14 cellular contexts compared by ENCODE assay signal in genomic region chr12:57892232-57892987, GRCh38. TPM values are rescaled to one million over a fixed set of nuclear protein-coding genes. Genes with fewer than 3 reads are reported as not detected.
DNase-seq lines count a peak whose midpoint lies in the region; TF ChIP-seq lines count a peak whose summit lies in the region.
"Had no signal": no experiment of that assay in that cellular context is flagged by ENCODE, and none has a peak within 500 bp of the region (broad histone marks: within the 10 kb centered on the region; RNA-seq: fewer than 3 reads in every experiment).

No MANE protein-coding gene starts in this region.

- no peaks in the 10 kb centered on the region for H3K9me3 Mint-ChIP-seq in neural crest cell
- H3K9me3 Mint-ChIP-seq: activated CD8-positive, alpha-beta T cell treated with anti-CD3 and anti-CD28 coated beads for 36 hours; stimulated activated naive CD8-positive, alpha-beta T cell treated with anti-CD3 and anti-CD28 coated beads, Interleukin-15, Interleukin-2, amounts not matched to agents 100 ng/mL and 50 ng/mL, for 24 hours had no signal

- H3K4me3 ChIP-seq in SK-N-MC (no peak overlapping the region), dorsolateral prefrontal cortex (no peak overlapping the region), tibial artery (no peak overlapping the region)
- H3K4me3 ChIP-seq: MG63 had no signal

- peak overlapping the region; percentile 2 for H3K4me3 Mint-ChIP-seq in neural crest cell
- H3K4me3 Mint-ChIP-seq: activated CD8-positive, alpha-beta T cell treated with anti-CD3 and anti-CD28 coated beads for 36 hours; stimulated activated naive CD8-positive, alpha-beta T cell treated with anti-CD3 and anti-CD28 coated beads, Interleukin-15, Interleukin-2, amounts not matched to agents 100 ng/mL and 50 ng/mL, for 24 hours had no signal

- no peaks in the 10 kb centered on the region for H3K9me3 ChIP-seq in SK-N-MC (ENCODE audit: low read depth, low read length)
- no peaks in the 10 kb centered on the region for H3K9me3 ChIP-seq in tibial artery
- H3K9me3 ChIP-seq: MG63 had no signal

- H3K4me1 ChIP-seq in tibial artery, result peaks cover 17 to 97% (median 89%) of the 10 kb centered on the region in 4 donors

- DNase-seq in SK-N-MC (ENCODE audit: low read depth, low spot score) (no peak), dorsolateral prefrontal cortex (no peak), neural crest cell (ENCODE audit: low read depth, low spot score) (no peak), tibial artery (no peak), NCI-H1105 (lab: John Stamatoyannopoulos, UW) (no peak), GM03348 (ENCODE audit: low spot score) (no peak), kidney tubule cell (ENCODE audit: low spot score) (no peak)
- DNase-seq: activated CD8-positive, alpha-beta T cell treated with anti-CD3 and anti-CD28 coated beads for 36 hours; activated gamma-delta T cell treated with Interleukin-2 at 50 U/mL for 16 hours; MG63; NCI-H2227 treated with DMSO at 0.1 percent for 48 hours; OCI-M1; stimulated activated CD4-positive, alpha-beta T cell treated with anti-CD3 and anti-CD28 coated beads, Interleukin-4, amount 100 ng/mL, for 1 hour had no signal

- intact Hi-C loops in dorsolateral prefrontal cortex (cut with DNase I) (no loop called here), tibial artery (cut with DNase I; ENCODE audit: low total_unique reads) (no loop called here)

- H3K27ac ChIP-seq in SK-N-MC (peak overlapping the region; percentile 99; the same call in 1 of the 2 replicates), dorsolateral prefrontal cortex (peak overlapping the region; percentile 11 to 100 (median 99)), tibial artery (peak overlapping the region; percentile 96 to 97)

- peaks cover 53% of the 10 kb centered on the region for H3K4me1 Mint-ChIP-seq in neural crest cell

- H3K27me3 ChIP-seq in dorsolateral prefrontal cortex (no peaks in the 10 kb centered on the region), tibial artery (no peaks in the 10 kb centered on the region)
- H3K27me3 ChIP-seq: MG63 had no signal

- TF ChIP-seq CTCF in dorsolateral prefrontal cortex (IDR thresholded peaks at IDR 0.05 in 54 of 56, conservative IDR thresholded peaks at IDR 0.05 in 2 of 56; ENCODE audit: low read depth in 1 of 56, partially characterized antibody in 56 of 56) (no peak), neural crest cell (conservative IDR thresholded peaks at IDR 0.05) (no peak), tibial artery (IDR thresholded peaks at IDR 0.05) (no peak)

- H3K9ac ChIP-seq in SK-N-MC (ENCODE audit: insufficient read length), result no peak overlapping the region

- H3K27me3 Mint-ChIP-seq in neural crest cell (ENCODE audit: low read depth), result no peaks in the 10 kb centered on the region
- H3K27me3 Mint-ChIP-seq: stimulated activated naive CD8-positive, alpha-beta T cell treated with anti-CD3 and anti-CD28 coated beads, Interleukin-15, Interleukin-2, amounts not matched to agents 100 ng/mL and 50 ng/mL, for 24 hours had no signal

- no peaks in the 10 kb centered on the region for H3K36me3 Mint-ChIP-seq in neural crest cell (ENCODE audit: low read depth)

- no peak overlapping the region for H3K27ac Mint-ChIP-seq in neural crest cell (ENCODE audit: unreplicated experiment)
- H3K27ac Mint-ChIP-seq: activated CD8-positive, alpha-beta T cell treated with anti-CD3 and anti-CD28 coated beads for 36 hours; stimulated activated naive CD8-positive, alpha-beta T cell treated with anti-CD3 and anti-CD28 coated beads, Interleukin-15, Interleukin-2, amounts not matched to agents 100 ng/mL and 50 ng/mL, for 24 hours had no signal

- H3K36me3 ChIP-seq in SK-N-MC (ENCODE audit: insufficient read depth, low read length) (no peaks in the 10 kb centered on the region), tibial artery (no peaks in the 10 kb centered on the region)
- H3K36me3 ChIP-seq: MG63 had no signal

RNA-seq across cellular contexts. Expression of gene CTDSP2, which starts 45.9 kb away (rescaled TPM):
- total RNA-seq in dorsolateral prefrontal cortex (100 to 1,000 TPM in 102 of 120 experiments, 10 to 100 TPM in 18; 77.9 to 209 (median 117) TPM), neural crest cell (83.2 and 83.4 TPM in 2 replicates)

RNA-seq across cellular contexts. Expression of gene ATP23, which starts 49.0 kb away (rescaled TPM):
- total RNA-seq in dorsolateral prefrontal cortex (10 to 100 TPM in 4 of 120 experiments, 1 to 10 TPM in 116; 2.6 to 12.1 (median 5.8) TPM), neural crest cell (7.7 and 8.0 TPM in 2 replicates)
